21 cellular contexts compared by ENCODE assay signal in the genomic region with DNA sequence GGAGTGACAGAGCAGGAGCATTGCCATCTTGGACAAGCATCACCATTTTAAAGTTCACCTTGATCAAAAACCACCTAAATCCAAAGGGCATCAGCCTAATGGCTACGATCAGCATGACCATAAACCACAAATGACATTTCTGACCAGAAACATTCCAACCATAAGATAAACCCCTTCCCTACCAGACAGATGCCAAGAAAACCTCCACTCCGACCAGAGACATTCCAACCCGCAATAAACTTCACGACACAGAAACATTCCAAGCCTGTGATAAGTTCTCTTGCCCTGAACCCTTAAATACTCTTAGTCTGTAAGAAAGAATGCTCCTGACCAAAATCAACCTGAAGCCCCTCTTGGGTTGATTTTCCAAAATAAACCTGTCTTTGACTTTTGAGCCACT.
"Had no signal": no experiment of that assay in that cellular context is flagged by ENCODE, and none has a peak within 500 bp of the region (broad histone marks: within the 10 kb centered on the region; RNA-seq: fewer than 3 reads in every experiment).

No MANE protein-coding gene starts in this region.

- H3K36me3 Mint-ChIP-seq: activated naive CD8-positive, alpha-beta T cell; memory B cell had no signal

- H3K4me1 Mint-ChIP-seq: activated B cell treated with CpG ODN at 0.5 μM for 24 hours, memory B cell had no signal

- H3K27ac ChIP-seq: foreskin keratinocyte, left lung, sigmoid colon, thoracic aorta had no signal

- H3K27me3 ChIP-seq: foreskin keratinocyte, left lung, sigmoid colon had no signal

- H3K4me3 ChIP-seq: left lung, sigmoid colon, thoracic aorta had no signal

- DNase-seq: activated B cell treated with CpG ODN at 0.5 μM for 24 hours; activated CD4-positive, alpha-beta T cell treated with anti-CD3 and anti-CD28 coated beads for 48 hours; activated CD8-positive, alpha-beta memory T cell treated with anti-CD3 and anti-CD28 coated beads, Interleukin-2, amount 50 U/mL, for 48 hours; activated CD8-positive, alpha-beta T cell treated with anti-CD3 and anti-CD28 coated beads, Interleukin-2, amount 10 ng/mL, durations not matched to agents 7 days and 5 days; activated gamma-delta T cell; activated T-cell treated with anti-CD3 and anti-CD28 coated beads, Interleukin-2, amount 50 U/mL, for 72 hours; amniotic stem cell; cerebellar nuclear complex; dermis blood vessel endothelial cell; effector memory CD8-positive, alpha-beta T cell; foreskin keratinocyte; head of caudate nucleus; left lung; nephron progenitor cell; sigmoid colon; stimulated activated CD4-positive, alpha-beta T cell treated with anti-CD3 and anti-CD28 coated beads, Interleukin-12 subunit alpha, Interleukin-12 subunit beta, amount 100 ng/mL, for 4 hours; stimulated activated CD4-positive, alpha-beta T cell treated with anti-CD3 and anti-CD28 coated beads, Interleukin-2, amount 100 ng/mL, for 24 hours had no signal

- H3K27ac Mint-ChIP-seq: activated B cell treated with CpG ODN at 0.5 μM for 24 hours; activated CD8-positive, alpha-beta T cell treated with anti-CD3 and anti-CD28 coated beads, Interleukin-2, amount 10 ng/mL, durations not matched to agents 7 days and 5 days; activated naive CD8-positive, alpha-beta T cell; activated T-cell treated with anti-CD3 and anti-CD28 coated beads, Interleukin-2, amount 50 U/mL, for 72 hours; effector memory CD8-positive, alpha-beta T cell; memory B cell; nephron progenitor cell had no signal

- FAIRE-seq: TTC549 had no signal

- ATAC-seq: activated CD8-positive, alpha-beta T cell treated with anti-CD3 and anti-CD28 coated beads, Interleukin-2, amount 10 ng/mL, durations not matched to agents 7 days and 5 days; activated T-cell treated with anti-CD3 and anti-CD28 coated beads, Interleukin-2, amount 50 U/mL, for 72 hours; effector memory CD8-positive, alpha-beta T cell; foreskin keratinocyte; left lung had no signal

- H3K4me1 ChIP-seq: foreskin keratinocyte, left lung, sigmoid colon had no signal

- H3K36me3 ChIP-seq: left lung, sigmoid colon, thoracic aorta had no signal

- H3K9me3 ChIP-seq: sigmoid colon, thoracic aorta had no signal

- H3K27me3 Mint-ChIP-seq: activated B cell treated with CpG ODN at 0.5 μM for 24 hours; activated naive CD8-positive, alpha-beta T cell; effector memory CD8-positive, alpha-beta T cell; memory B cell had no signal

- H3K4me3 Mint-ChIP-seq: activated B cell treated with CpG ODN at 0.5 μM for 24 hours; activated CD8-positive, alpha-beta T cell treated with anti-CD3 and anti-CD28 coated beads, Interleukin-2, amount 10 ng/mL, durations not matched to agents 7 days and 5 days; activated naive CD8-positive, alpha-beta T cell; activated T-cell treated with anti-CD3 and anti-CD28 coated beads, Interleukin-2, amount 50 U/mL, for 72 hours; effector memory CD8-positive, alpha-beta T cell; memory B cell; nephron progenitor cell had no signal

- H3K9me3 Mint-ChIP-seq: nephron progenitor cell had no signal
